Comparison of ENCODE assay signal across 10 cellular contexts in the genomic region with DNA sequence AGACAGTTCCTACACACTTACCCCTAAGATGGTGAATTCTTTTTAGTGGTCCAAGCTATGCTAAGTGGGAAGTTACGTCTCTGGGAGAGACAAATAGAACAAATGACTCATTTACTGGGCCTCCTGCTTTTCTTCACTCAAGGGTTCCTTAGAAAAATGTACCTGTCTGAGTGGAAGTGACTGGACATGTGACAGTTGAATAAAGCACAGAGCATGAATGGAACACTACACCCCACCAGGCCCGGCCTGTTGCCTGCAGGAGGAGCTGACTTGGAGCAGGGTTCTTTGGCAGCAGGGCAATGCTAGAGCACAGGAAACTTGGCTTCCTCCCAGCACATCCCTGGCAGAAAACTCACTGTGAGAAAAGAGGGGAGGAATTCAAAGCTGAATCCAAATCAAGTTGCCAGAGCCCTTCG.
DNase-seq lines count a peak whose midpoint lies in the region; ATAC-seq and TF ChIP-seq lines count a peak whose summit lies in the region.
"Had no signal": no experiment of that assay in that cellular context is flagged by ENCODE, and none has a peak within 500 bp of the region (broad histone marks: within the 10 kb centered on the region; RNA-seq: fewer than 3 reads in every experiment).

No MANE protein-coding gene starts in this region.

- H2AFZ ChIP-seq in neural progenitor cell (replicated peaks) (peak overlapping the region; percentile 73), MM.1S (ENCODE audit: low read length) (no peak overlapping the region)

- no peaks in the 10 kb centered on the region for H4K20me1 ChIP-seq in neural progenitor cell (ENCODE audit: low read depth)
- no peaks in the 10 kb centered on the region for H4K20me1 ChIP-seq in MM.1S (ENCODE audit: insufficient read depth, low read length)

- no peaks in the 10 kb centered on the region for H3K9me3 Mint-ChIP-seq in neural progenitor cell
- H3K9me3 Mint-ChIP-seq in CD8-positive, alpha-beta memory T cell: peaks cover 0 to 9% (median 0%) of the 10 kb centered on the region in 5 donors
- H3K9me3 Mint-ChIP-seq in effector memory CD8-positive, alpha-beta T cell: peaks cover 0 to 8% of the 10 kb centered on the region in 2 donors

- H3K4me1 Mint-ChIP-seq in neural progenitor cell: no peaks in the 10 kb centered on the region
- H3K4me1 Mint-ChIP-seq in CD8-positive, alpha-beta memory T cell: no peaks in the 10 kb centered on the region
- H3K4me1 Mint-ChIP-seq in effector memory CD8-positive, alpha-beta T cell (ENCODE audit: low read depth in 2 of 2): no peaks in the 10 kb centered on the region

- H3K9me3 ChIP-seq in neural progenitor cell (ENCODE audit: low read depth): no peaks in the 10 kb centered on the region
- H3K9me3 ChIP-seq in CD8-positive, alpha-beta memory T cell (ENCODE audit: low read length): no peaks in the 10 kb centered on the region
- H3K9me3 ChIP-seq in MM.1S (replicated peaks; ENCODE audit: insufficient read depth, low read length): no peaks in the 10 kb centered on the region

- no peak overlapping the region for H3K27ac Mint-ChIP-seq in neural progenitor cell
- no peak overlapping the region for H3K27ac Mint-ChIP-seq in CD8-positive, alpha-beta memory T cell
- no peak overlapping the region for H3K27ac Mint-ChIP-seq in effector memory CD8-positive, alpha-beta T cell
- H3K27ac Mint-ChIP-seq: activated CD8-positive, alpha-beta T cell treated with anti-CD3 and anti-CD28 coated beads, Interleukin-2, amount 10 ng/mL, durations not matched to agents 7 days and 5 days had no signal

- H3K27me3 Mint-ChIP-seq in neural progenitor cell (ENCODE audit: insufficient read depth, low read depth): peaks cover 2% of the 10 kb centered on the region
- H3K27me3 Mint-ChIP-seq in CD8-positive, alpha-beta memory T cell: no peaks in the 10 kb centered on the region
- H3K27me3 Mint-ChIP-seq in effector memory CD8-positive, alpha-beta T cell: peaks cover 0 to 12% of the 10 kb centered on the region in 2 donors

- peak; percentile 100 for ATAC-seq in SK-N-SH treated with all-trans-retinoic acid at 6 μM for 48 hours
- ATAC-seq in effector memory CD8-positive, alpha-beta T cell (replicated peaks): no peak
- ATAC-seq: activated CD8-positive, alpha-beta T cell treated with anti-CD3 and anti-CD28 coated beads, Interleukin-2, amount 10 ng/mL, durations not matched to agents 7 days and 5 days had no signal

- no peak overlapping the region for H3K27ac ChIP-seq in neural progenitor cell
- no peak overlapping the region for H3K27ac ChIP-seq in CD8-positive, alpha-beta memory T cell (ENCODE audit: low read depth, low read length)
- H3K27ac ChIP-seq in MM.1S (ENCODE audit: low read length): no peak overlapping the region

- no peaks in the 10 kb centered on the region for H3K27me3 ChIP-seq in neural progenitor cell
- H3K27me3 ChIP-seq in CD8-positive, alpha-beta memory T cell (ENCODE audit: insufficient read depth, low read length, poor library complexity, severe bottlenecking): no peaks in the 10 kb centered on the region
- H3K27me3 ChIP-seq in MM.1S (replicated peaks; ENCODE audit: insufficient read depth, low read length): no peaks in the 10 kb centered on the region

- CTCF ChIA-PET in CD8-positive, alpha-beta memory T cell (lab: Charles Lee): no interaction called here

- no peaks in the 10 kb centered on the region for H3F3A ChIP-seq in neural progenitor cell (ENCODE audit: low read depth)
- H3F3A ChIP-seq in MM.1S (ENCODE audit: insufficient read depth, low read length): no peaks in the 10 kb centered on the region

- POLR2A ChIA-PET in CD8-positive, alpha-beta memory T cell (lab: Charles Lee): no interaction called here

- H3K9ac ChIP-seq in neural progenitor cell (no peak overlapping the region), MM.1S (ENCODE audit: low read length) (no peak overlapping the region)

- no peaks in the 10 kb centered on the region for H3K79me2 ChIP-seq in neural progenitor cell (ENCODE audit: low read depth)
- H3K79me2 ChIP-seq in MM.1S (ENCODE audit: low read length): no peaks in the 10 kb centered on the region

- H3K4me2 ChIP-seq in neural progenitor cell (no peak overlapping the region), MM.1S (ENCODE audit: low read depth, low read length) (no peak overlapping the region)

- no peak overlapping the region for H3K4me3 ChIP-seq in fibroblast of the aortic adventitia (ENCODE audit: low read depth, low read length)
- H3K4me3 ChIP-seq in neural progenitor cell: no peak overlapping the region
- no peak overlapping the region for H3K4me3 ChIP-seq in CD8-positive, alpha-beta memory T cell (ENCODE audit: low read length)
- H3K4me3 ChIP-seq in MM.1S (ENCODE audit: low read length): no peak overlapping the region

- TF ChIP-seq CTCF in fibroblast of the aortic adventitia (IDR thresholded peaks at IDR 0.05; ENCODE audit: insufficient read depth, low read length) (peak; percentile 24), neural progenitor cell (IDR thresholded peaks at IDR 0.05) (no peak), MM.1S (IDR thresholded peaks at IDR 0.05; ENCODE audit: low read length) (no peak)

- H3K4me1 ChIP-seq in neural progenitor cell (no peaks in the 10 kb centered on the region), MM.1S (ENCODE audit: low read length) (no peaks in the 10 kb centered on the region)
- no peaks in the 10 kb centered on the region for H3K4me1 ChIP-seq in CD8-positive, alpha-beta memory T cell (ENCODE audit: insufficient read depth, low read length)

- no peaks in the 10 kb centered on the region for H3K36me3 Mint-ChIP-seq in neural progenitor cell
- no peaks in the 10 kb centered on the region for H3K36me3 Mint-ChIP-seq in CD8-positive, alpha-beta memory T cell
- H3K36me3 Mint-ChIP-seq in effector memory CD8-positive, alpha-beta T cell (ENCODE audit: insufficient read depth): no peaks in the 10 kb centered on the region

- H3K9me2 ChIP-seq in MM.1S (replicated peaks; ENCODE audit: insufficient read depth, low read length): no peaks in the 10 kb centered on the region

- no peak overlapping the region for H3K4me3 Mint-ChIP-seq in neural progenitor cell
- H3K4me3 Mint-ChIP-seq in CD8-positive, alpha-beta memory T cell: no peak overlapping the region
- no peak overlapping the region for H3K4me3 Mint-ChIP-seq in effector memory CD8-positive, alpha-beta T cell
- H3K4me3 Mint-ChIP-seq: activated CD8-positive, alpha-beta T cell treated with anti-CD3 and anti-CD28 coated beads, Interleukin-2, amount 10 ng/mL, durations not matched to agents 7 days and 5 days had no signal

- H3K36me3 ChIP-seq in neural progenitor cell (no peaks in the 10 kb centered on the region), MM.1S (replicated peaks; ENCODE audit: insufficient read depth, low read length) (no peaks in the 10 kb centered on the region)
- no peaks in the 10 kb centered on the region for H3K36me3 ChIP-seq in CD8-positive, alpha-beta memory T cell (ENCODE audit: insufficient read depth, low read length)

- DNase-seq in AG08396 (ENCODE audit: low spot score) (peak; percentile 2), fibroblast of the aortic adventitia (ENCODE audit: low read depth) (peak; percentile 88), neural progenitor cell (ENCODE audit: low spot score) (no peak), MM.1S (no peak)
- no peak for DNase-seq in CD8-positive, alpha-beta memory T cell
- no peak for DNase-seq in effector memory CD8-positive, alpha-beta T cell
- no peak for DNase-seq in activated CD4-positive, CD25-positive, alpha-beta regulatory T cell treated with anti-CD3 and anti-CD28 coated beads, Interleukin-2, amount 50 U/mL, for 72 hours
- DNase-seq: ACHN; activated CD8-positive, alpha-beta T cell treated with anti-CD3 and anti-CD28 coated beads, Interleukin-2, amount 10 ng/mL, durations not matched to agents 7 days and 5 days had no signal

TF ChIP-seq in SK-N-SH treated with all-trans-retinoic acid at 6 μM for 48 hours, 23 proteins besides CTCF, POLR2A, EP300 and RAD21 (continues in another document):
- TF ChIP-seq OSR1 (CRISPR knock-in tag; IDR thresholded peaks at IDR 0.05): no peak
- TF ChIP-seq ARNTL (CRISPR knock-in tag; IDR thresholded peaks at IDR 0.05; ENCODE audit: borderline replicate concordance, low read depth): no peak
- no peak for TF ChIP-seq ZC3H10 (CRISPR knock-in tag; IDR thresholded peaks at IDR 0.05)
- TF ChIP-seq ZNF70 (CRISPR knock-in tag; IDR thresholded peaks at IDR 0.05): no peak
- TF ChIP-seq TOX (CRISPR knock-in tag; IDR thresholded peaks at IDR 0.05; ENCODE audit: borderline replicate concordance): peak; percentile 90
- TF ChIP-seq, protein P1, sequence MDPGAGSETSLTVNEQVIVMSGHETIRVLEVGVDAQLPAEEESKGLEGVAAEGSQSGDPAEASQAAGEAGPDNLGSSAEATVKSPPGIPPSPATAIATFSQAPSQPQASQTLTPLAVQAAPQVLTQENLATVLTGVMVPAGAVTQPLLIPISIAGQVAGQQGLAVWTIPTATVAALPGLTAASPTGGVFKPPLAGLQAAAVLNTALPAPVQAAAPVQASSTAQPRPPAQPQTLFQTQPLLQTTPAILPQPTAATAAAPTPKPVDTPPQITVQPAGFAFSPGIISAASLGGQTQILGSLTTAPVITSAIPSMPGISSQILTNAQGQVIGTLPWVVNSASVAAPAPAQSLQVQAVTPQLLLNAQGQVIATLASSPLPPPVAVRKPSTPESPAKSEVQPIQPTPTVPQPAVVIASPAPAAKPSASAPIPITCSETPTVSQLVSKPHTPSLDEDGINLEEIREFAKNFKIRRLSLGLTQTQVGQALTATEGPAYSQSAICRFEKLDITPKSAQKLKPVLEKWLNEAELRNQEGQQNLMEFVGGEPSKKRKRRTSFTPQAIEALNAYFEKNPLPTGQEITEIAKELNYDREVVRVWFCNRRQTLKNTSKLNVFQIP (CRISPR knock-in tag; IDR thresholded peaks at IDR 0.05; ENCODE audit: borderline replicate concordance, low read depth): no peak
- peak; percentile 80; the same call in 1 of the 2 replicates for TF ChIP-seq RARB (CRISPR knock-in tag; IDR thresholded peaks at IDR 0.05)
- TF ChIP-seq GLIS3 (CRISPR knock-in tag; IDR thresholded peaks at IDR 0.05): no peak
- TF ChIP-seq, protein P2, sequence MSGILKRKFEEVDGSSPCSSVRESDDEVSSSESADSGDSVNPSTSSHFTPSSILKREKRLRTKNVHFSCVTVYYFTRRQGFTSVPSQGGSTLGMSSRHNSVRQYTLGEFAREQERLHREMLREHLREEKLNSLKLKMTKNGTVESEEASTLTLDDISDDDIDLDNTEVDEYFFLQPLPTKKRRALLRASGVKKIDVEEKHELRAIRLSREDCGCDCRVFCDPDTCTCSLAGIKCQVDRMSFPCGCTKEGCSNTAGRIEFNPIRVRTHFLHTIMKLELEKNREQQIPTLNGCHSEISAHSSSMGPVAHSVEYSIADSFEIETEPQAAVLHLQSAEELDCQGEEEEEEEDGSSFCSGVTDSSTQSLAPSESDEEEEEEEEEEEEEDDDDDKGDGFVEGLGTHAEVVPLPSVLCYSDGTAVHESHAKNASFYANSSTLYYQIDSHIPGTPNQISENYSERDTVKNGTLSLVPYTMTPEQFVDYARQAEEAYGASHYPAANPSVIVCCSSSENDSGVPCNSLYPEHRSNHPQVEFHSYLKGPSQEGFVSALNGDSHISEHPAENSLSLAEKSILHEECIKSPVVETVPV (CRISPR knock-in tag; IDR thresholded peaks at IDR 0.05): no peak

Comparison
In these comparisons a context has a peak if more than half of its experiments do, and no peak if none do; other contexts are left out.
1. DNase-seq: peak in AG08396 (single experiment) and fibroblast of the aortic adventitia (single experiment); none in neural progenitor cell (single experiment), CD8-positive, alpha-beta memory T cell (0 of 5), MM.1S (single experiment), effector memory CD8-positive, alpha-beta T cell (0 of 3) and activated CD4-positive, CD25-positive, alpha-beta regulatory T cell treated with anti-CD3 and anti-CD28 coated beads, Interleukin-2, amount 50 U/mL, for 72 hours (single experiment).